8 cellular contexts compared by ENCODE assay signal in the genomic region with DNA sequence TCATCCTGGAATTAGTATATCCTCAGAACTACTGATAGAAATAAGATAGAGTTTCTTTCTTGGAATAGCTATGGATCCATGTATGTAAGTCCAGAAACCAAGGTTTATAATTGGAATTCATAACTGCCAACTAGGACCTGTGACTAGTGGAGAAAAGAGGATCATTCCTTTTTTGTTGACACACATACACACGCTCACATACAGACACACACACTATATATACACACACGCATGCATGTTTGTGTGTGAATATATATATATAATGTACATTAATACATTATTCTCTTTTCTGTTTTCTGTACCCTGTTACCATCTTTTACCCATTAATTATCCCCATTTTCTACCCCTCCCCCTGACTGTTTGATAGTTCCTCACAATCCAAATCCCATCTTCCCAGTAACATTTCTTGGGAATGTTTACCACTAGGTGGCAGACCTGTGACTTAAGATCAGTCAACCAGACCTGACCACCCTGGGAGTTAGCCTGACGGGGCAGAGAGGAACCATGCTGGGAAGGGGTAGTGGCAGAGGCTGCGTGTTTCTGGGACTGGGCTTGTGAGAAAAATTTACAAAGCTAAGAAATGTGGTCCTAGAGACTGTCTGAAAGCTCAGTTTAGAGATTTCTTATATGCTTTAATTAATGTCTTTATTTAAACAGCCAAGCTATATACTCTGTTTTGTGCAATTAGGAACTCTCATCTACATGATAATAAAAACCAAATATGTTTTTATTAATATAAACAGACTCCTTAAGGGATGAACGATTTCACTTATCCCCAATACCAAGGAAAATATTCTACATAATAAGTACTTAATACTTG.
DNase-seq lines count a peak whose midpoint lies in the region; ATAC-seq and TF ChIP-seq lines count a peak whose summit lies in the region.

No MANE protein-coding gene starts in this region.

- no peaks in the 10 kb centered on the region for H3K4me1 ChIP-seq in upper lobe of left lung

- H3K9me3 ChIP-seq in upper lobe of left lung, result no peaks in the 10 kb centered on the region

- no peaks in the 10 kb centered on the region for H3K27me3 ChIP-seq in upper lobe of left lung

- DNase-seq in GM03348 (ENCODE audit: low spot score) (peak; percentile 58), HEK293T (ENCODE audit: extremely low spot score) (peak; percentile 64), NCI-H2171 (lab: John Stamatoyannopoulos, UW) (peak; percentile 54), astrocyte of the spinal cord (ENCODE audit: low read depth, low spot score) (peak; percentile 77), iPS-NIHi11 (ENCODE audit: low spot score) (peak; percentile 67), upper lobe of left lung (no peak)

- TF ChIP-seq POLR2A in upper lobe of left lung (IDR thresholded peaks at IDR 0.05), result no peak

- POLR2A ChIA-PET in HEK293T (lab: Yijun Ruan, JAX), result no interaction called here

- CTCF ChIA-PET in HEK293T (lab: Yijun Ruan, JAX), result interaction anchor here (0.6 to 0.7 kb wide), 3 partner anchors 11 to 179 kb away, joined by 3 to 4 read pairs (median 4); no protein-coding TSS in a partner anchor

- TF ChIP-seq CTCF in astrocyte of the spinal cord (IDR thresholded peaks at IDR 0.05; ENCODE audit: low read depth, low read length) (peak; percentile 64), upper lobe of left lung (IDR thresholded peaks at IDR 0.05) (peak in 4 of 6 experiments; percentile 31 to 51 (median 41))

- TF ChIP-seq EP300 in upper lobe of left lung (IDR thresholded peaks at IDR 0.05), result no peak

- no peak overlapping the region for H3K27ac ChIP-seq in upper lobe of left lung

- H3K4me3 ChIP-seq in astrocyte of the spinal cord (ENCODE audit: low read depth, low read length), result no peak overlapping the region
- no peak overlapping the region for H3K4me3 ChIP-seq in upper lobe of left lung

- WGBS in upper lobe of left lung, 2 donors, result 39 to 41% methylated on average over 5 of the region's 5 CpGs

- ATAC-seq in upper lobe of left lung (ENCODE audit: low FRiP score in 2 of 2), result peak in 1 of 2 donors; percentile 71
- ATAC-seq in HG03095 (IDR thresholded peaks at IDR 0.05; ENCODE audit: unreplicated experiment), result no peak
- no peak for ATAC-seq in HG03460 (IDR thresholded peaks at IDR 0.05; ENCODE audit: unreplicated experiment)

- in situ Hi-C loops in astrocyte of the spinal cord (cut with HindIII; ENCODE audit: low sequenced_read_pairs), result no loop called here

- no peaks in the 10 kb centered on the region for H3K36me3 ChIP-seq in upper lobe of left lung

TF ChIP-seq in HEK293T, 16 proteins besides CTCF, POLR2A, EP300 and RAD21:
- TF ChIP-seq, protein P1, sequence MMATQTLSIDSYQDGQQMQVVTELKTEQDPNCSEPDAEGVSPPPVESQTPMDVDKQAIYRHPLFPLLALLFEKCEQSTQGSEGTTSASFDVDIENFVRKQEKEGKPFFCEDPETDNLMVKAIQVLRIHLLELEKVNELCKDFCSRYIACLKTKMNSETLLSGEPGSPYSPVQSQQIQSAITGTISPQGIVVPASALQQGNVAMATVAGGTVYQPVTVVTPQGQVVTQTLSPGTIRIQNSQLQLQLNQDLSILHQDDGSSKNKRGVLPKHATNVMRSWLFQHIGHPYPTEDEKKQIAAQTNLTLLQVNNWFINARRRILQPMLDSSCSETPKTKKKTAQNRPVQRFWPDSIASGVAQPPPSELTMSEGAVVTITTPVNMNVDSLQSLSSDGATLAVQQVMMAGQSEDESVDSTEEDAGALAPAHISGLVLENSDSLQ (IDR thresholded peaks at IDR 0.05), result 0 out of 2 replicates have a peak, but pooled peaks have one; percentile 19
- no peak for TF ChIP-seq ELF4 (IDR thresholded peaks at IDR 0.05)

Comparison
In these comparisons a context has a peak if more than half of its experiments do, and no peak if none do; other contexts are left out.
1. DNase-seq: peak in GM03348 (single experiment), HEK293T (single experiment), NCI-H2171 (single experiment), astrocyte of the spinal cord (single experiment) and iPS-NIHi11 (single experiment); none in upper lobe of left lung (0 of 2).